1 cellular context compared by ENCODE assay signal in genomic region chr5:60730858-60731257, GRCh38. TPM values are rescaled to one million over a fixed set of nuclear protein-coding genes. Genes with fewer than 3 reads are reported as not detected.
"Had no signal": no experiment of that assay in that cellular context is flagged by ENCODE, and none has a peak within 500 bp of the region (broad histone marks: within the 10 kb centered on the region; RNA-seq: fewer than 3 reads in every experiment).

No MANE protein-coding gene starts in this region.

RNA-seq across cellular contexts. Expression of gene DEPDC1B, which starts 30.9 kb away (rescaled TPM):
- total RNA-seq: thoracic aorta had no signal
